Comparison of ENCODE assay signal across 8 cellular contexts in the genomic region with DNA sequence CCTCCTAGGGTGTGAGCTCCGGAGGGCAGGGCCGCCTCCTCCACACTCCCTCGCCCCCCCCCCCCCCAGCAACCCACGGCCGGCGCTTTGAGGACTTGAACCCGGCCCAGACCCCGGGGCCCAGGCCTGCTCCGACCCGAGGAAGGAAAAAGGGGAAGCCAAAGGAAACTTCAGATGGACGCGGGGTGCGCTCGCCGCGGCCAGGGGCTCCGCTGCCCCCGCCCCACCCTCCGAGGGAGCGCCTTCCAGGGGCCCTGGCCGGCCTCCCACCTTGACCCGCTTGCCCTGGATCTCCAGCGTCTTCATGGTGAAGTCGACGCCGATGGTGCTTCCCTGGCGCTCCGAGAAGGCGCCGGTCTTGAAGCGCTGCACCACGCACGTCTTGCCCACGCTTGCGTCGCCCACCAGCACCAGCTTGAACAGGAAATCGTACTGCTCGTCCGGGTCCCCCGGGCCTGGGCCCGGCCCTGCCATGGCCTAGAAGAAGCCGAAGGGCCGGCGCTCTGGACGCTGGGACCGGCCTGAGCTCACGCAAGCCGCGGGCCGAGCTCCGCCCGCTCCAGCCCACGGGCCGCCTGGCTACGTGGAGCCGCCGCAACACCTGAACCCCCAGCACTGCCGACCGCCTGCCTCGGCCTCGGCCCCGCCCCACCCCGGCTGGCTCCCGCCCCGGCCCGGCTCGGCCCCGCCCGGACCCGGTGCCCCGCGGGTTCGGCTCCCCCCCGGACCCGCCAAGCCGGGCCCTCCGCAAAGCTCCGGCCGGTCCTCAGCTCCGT. TPM values are rescaled to one million over a fixed set of nuclear protein-coding genes. Genes with fewer than 3 reads are reported as not detected.
DNase-seq lines count a peak whose midpoint lies in the region; ATAC-seq and TF ChIP-seq lines count a peak whose summit lies in the region.

No MANE protein-coding gene starts in this region.

- DNase-seq in GM04504 (ENCODE audit: low read depth) (peak; percentile 12), T-helper 22 cell (ENCODE audit: low read depth) (peak; percentile 9), colonic mucosa (peak; percentile 29), lung (ENCODE audit: low spot score) (no peak), thyroid gland (no peak), HT-29 (ENCODE audit: low spot score) (no peak)

- TF ChIP-seq CTCF in colonic mucosa (IDR thresholded peaks at IDR 0.05) (no peak), lung (IDR thresholded peaks at IDR 0.05; ENCODE audit: control extremely low read depth, extremely low read depth) (no peak), thyroid gland (IDR thresholded peaks at IDR 0.05) (no peak)

- ATAC-seq in HG02938 (IDR thresholded peaks at IDR 0.05; ENCODE audit: unreplicated experiment), result peak; percentile 5
- peak; percentile 74 for ATAC-seq in lung (ENCODE audit: insufficient read depth, low FRiP score)
- ATAC-seq in HG03175 (IDR thresholded peaks at IDR 0.05; ENCODE audit: unreplicated experiment), result no peak

- H3K36me3 ChIP-seq in colonic mucosa (no peaks in the 10 kb centered on the region), lung (ENCODE audit: control insufficient read depth in 2 of 2, insufficient read depth in 2 of 2, low read length in 2 of 2) (peaks cover 0 to 3% of the 10 kb centered on the region in 2 donors), thyroid gland (no peaks in the 10 kb centered on the region)

- TF ChIP-seq POLR2A in thyroid gland (IDR thresholded peaks at IDR 0.05), result peak in 1 of 2 donors; percentile 61

- H3K4me1 ChIP-seq in colonic mucosa (peaks cover 26% of the 10 kb centered on the region), lung (ENCODE audit: control insufficient read depth in 2 of 2, insufficient read depth in 2 of 2, low read length in 2 of 2) (peaks cover 9 to 13% of the 10 kb centered on the region in 2 donors), thyroid gland (peaks cover 40% of the 10 kb centered on the region in 2 donors)

- WGBS in lung, 2 donors, result 0 to 1% methylated on average over 33 to 80 of the region's 80 CpGs
- 0% methylated on average over 11 of the region's 80 CpGs; no CpG with 5 or more reads in 1 of the 2 donors for WGBS in thyroid gland, 2 donors

- peak overlapping the region; percentile 92 to 98 for H3K9ac ChIP-seq in colonic mucosa (ENCODE audit: low read depth in 2 of 2, low read length in 2 of 2)

- H3K27ac ChIP-seq in colonic mucosa, result peak overlapping the region; percentile 91
- H3K27ac ChIP-seq in lung (ENCODE audit: low read depth in 1 of 2, low read length in 1 of 2), result peak overlapping the region; percentile 72 to 97
- peak overlapping the region; percentile 84 to 95 (median 94) for H3K27ac ChIP-seq in thyroid gland

- H3K27me3 ChIP-seq in colonic mucosa (no peaks in the 10 kb centered on the region), lung (ENCODE audit: control insufficient read depth, insufficient read depth) (no peaks in the 10 kb centered on the region), thyroid gland (no peaks in the 10 kb centered on the region)

- H3K9me3 ChIP-seq in colonic mucosa (no peaks in the 10 kb centered on the region), lung (ENCODE audit: control insufficient read depth in 2 of 2, insufficient read depth in 1 of 2, low read length in 1 of 2) (no peaks in the 10 kb centered on the region), thyroid gland (no peaks in the 10 kb centered on the region)

- intact Hi-C loops in colonic mucosa (cut with DNase I), result no loop called here
- intact Hi-C loops in thyroid gland (cut with DNase I), result no loop called here

- H3K4me3 ChIP-seq in colonic mucosa, result peak overlapping the region; percentile 89
- peak overlapping the region; percentile 67 for H3K4me3 ChIP-seq in lung
- peak overlapping the region; percentile 80 to 92 (median 87) for H3K4me3 ChIP-seq in thyroid gland (replicated peaks in 1 of 3)

RNA-seq across cellular contexts. Expression of gene RAB43, which starts 0.4 kb away (rescaled TPM):
- total RNA-seq in colonic mucosa (10 to 100 TPM; 33.3 to 42.6 TPM), lung (10 to 100 TPM in 1 of 2 donors, 1 to 10 TPM in 1; 9.4 to 32.6 TPM), thyroid gland (10 to 100 TPM; 22.8 to 34.4 (median 26.1) TPM)
- 10 to 100 TPM; 18.6 to 22.0 TPM for polyA plus RNA-seq in lung
- total RNA-seq in HT-29 (2014; rRNA removed; shearing (Covaris generic)), result 36.8 and 37.3 TPM in 2 replicates

RNA-seq across cellular contexts. Expression of gene ISY1, which starts 39.7 kb away (rescaled TPM):
- total RNA-seq in colonic mucosa (10 to 100 TPM; 32.8 to 36.9 TPM), lung (10 to 100 TPM; 24.5 to 28.4 TPM), thyroid gland (10 to 100 TPM; 15.8 to 31.8 (median 20.2) TPM)
- polyA plus RNA-seq in lung, result 10 to 100 TPM; 23.1 to 39.6 TPM
- 24.2 and 25.2 TPM in 2 replicates for total RNA-seq in HT-29 (2014; rRNA removed; shearing (Covaris generic))

Comparison
In these comparisons a context has a peak if more than half of its experiments do, and no peak if none do; other contexts are left out.
1. DNase-seq: peak in GM04504 (single experiment), T-helper 22 cell (single experiment) and colonic mucosa (single experiment); none in lung (single experiment), thyroid gland (0 of 2) and HT-29 (single experiment).
2. Peak in every context shown above with its lines, with median percentiles within 50 percentile points of each other: H3K27ac ChIP-seq and H3K4me3 ChIP-seq.